Comparison of ENCODE assay signal across 23 cellular contexts in the genomic region with DNA sequence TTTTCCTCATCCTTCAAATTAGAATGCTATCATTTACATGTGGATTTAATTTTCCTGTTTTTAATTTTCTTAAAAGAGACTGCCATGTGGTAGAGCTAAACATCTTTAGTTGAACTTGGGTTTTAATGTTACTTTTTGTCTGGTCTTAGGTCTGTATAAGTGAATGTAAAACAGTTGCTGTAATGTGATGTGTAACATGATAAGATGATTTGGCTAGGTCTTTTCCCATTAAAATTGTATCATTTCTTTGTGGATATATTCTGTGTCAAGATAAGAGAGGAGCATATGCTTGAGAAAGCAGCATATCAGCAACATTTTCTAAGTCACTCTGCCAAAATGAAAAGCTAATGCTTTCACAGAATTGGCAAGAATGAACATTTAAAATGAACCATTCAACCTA. TPM values are rescaled to one million over a fixed set of nuclear protein-coding genes. Genes with fewer than 3 reads are reported as not detected.
DNase-seq lines count a peak whose midpoint lies in the region; ATAC-seq, FAIRE-seq and TF ChIP-seq lines count a peak whose summit lies in the region.
"Had no signal": no experiment of that assay in that cellular context is flagged by ENCODE, and none has a peak within 500 bp of the region (broad histone marks: within the 10 kb centered on the region; RNA-seq: fewer than 3 reads in every experiment).

No MANE protein-coding gene starts in this region.

- peaks cover 17% of the 10 kb centered on the region for H4K20me1 ChIP-seq in Loucy (ENCODE audit: insufficient read depth, low read length, poor library complexity, severe bottlenecking)

- H3K4me1 Mint-ChIP-seq in brain (peaks cover 29% of the 10 kb centered on the region), memory B cell (peaks cover 10% of the 10 kb centered on the region)

- H3K9me3 ChIP-seq in Loucy (ENCODE audit: insufficient read depth, low read depth, low read length) (no peaks in the 10 kb centered on the region), upper lobe of right lung (no peaks in the 10 kb centered on the region)

- TF ChIP-seq CTCF in Loucy (conservative IDR thresholded peaks at IDR 0.05; ENCODE audit: low read length) (no peak), brain (conservative IDR thresholded peaks at IDR 0.05) (no peak), upper lobe of right lung (IDR thresholded peaks at IDR 0.05) (no peak)

- H3K4me2 ChIP-seq in Loucy (ENCODE audit: low read depth, low read length, poor library complexity, severe bottlenecking) = peak overlapping the region; percentile 41

- H3K4me1 ChIP-seq in Loucy (ENCODE audit: insufficient read depth, low read length, poor library complexity, severe bottlenecking) (peaks cover 35% of the 10 kb centered on the region), upper lobe of right lung (no peaks in the 10 kb centered on the region)

- DNase-seq in memory B cell (ENCODE audit: low spot score in 2 of 2) = no peak
- no peak for DNase-seq in NCI-H2081 treated with DMSO at 0.1 percent for 48 hours (lab: John Stamatoyannopoulos, UW)
- no peak for DNase-seq in KG1 (lab: John Stamatoyannopoulos, UW)
- no peak for DNase-seq in upper lobe of right lung
- DNase-seq: ACHN, DMS 273 treated with DMSO at 0.1 percent for 48 hours, GF-D8, KBM-7, NCI-H1436, NCI-H1930, NCI-H2171 treated with DMSO at 0.1 percent for 48 hours, NCI-H446 treated with DMSO at 0.1 percent for 48 hours, T-cell had no signal

- H3K9me2 ChIP-seq in Loucy (replicated peaks; ENCODE audit: low read depth, low read length) = no peaks in the 10 kb centered on the region

- no peak overlapping the region for H3K9ac ChIP-seq in Loucy (ENCODE audit: low read depth, low read length, poor library complexity, severe bottlenecking)

- H3K4me3 Mint-ChIP-seq in brain (peak overlapping the region in 2 of 5 experiments; percentile 15 to 29), memory B cell (no peak overlapping the region)
- H3K4me3 Mint-ChIP-seq: CD14-positive monocyte, T-cell had no signal

- H3K36me3 Mint-ChIP-seq in brain = peaks cover 58% of the 10 kb centered on the region
- peaks cover 35% of the 10 kb centered on the region for H3K36me3 Mint-ChIP-seq in memory B cell

- intact Hi-C loops in upper lobe of right lung (cut with DNase I) = no loop called here

- H3K27me3 ChIP-seq in Loucy (ENCODE audit: insufficient read depth, low read length, poor library complexity, severe bottlenecking) = no peaks in the 10 kb centered on the region
- no peaks in the 10 kb centered on the region for H3K27me3 ChIP-seq in upper lobe of right lung

- H3K27ac Mint-ChIP-seq in brain (peak overlapping the region in 4 of 5 experiments; percentile 8 to 83 (median 29)), memory B cell (peak overlapping the region; percentile 40)
- H3K27ac Mint-ChIP-seq: T-cell had no signal

- H3K9me3 Mint-ChIP-seq in brain (no peaks in the 10 kb centered on the region), memory B cell (no peaks in the 10 kb centered on the region)
- H3K9me3 Mint-ChIP-seq: CD14-positive monocyte, T-cell had no signal

- H3K79me2 ChIP-seq in Loucy (ENCODE audit: insufficient read depth, low read length) = peaks cover 50% of the 10 kb centered on the region

- ATAC-seq in memory B cell (ENCODE audit: low read depth) (no peak), GM21619 (IDR thresholded peaks at IDR 0.05; ENCODE audit: unreplicated experiment) (no peak), upper lobe of right lung (no peak)
- ATAC-seq: HepG2, Right ventricle myocardium inferior, T-cell had no signal

- peak; percentile 8 for FAIRE-seq in G401.6 (lab: Jason Lieb, UNC)
- FAIRE-seq: H1, HepG2, RCC 7860 had no signal

- no peaks in the 10 kb centered on the region for H3F3A ChIP-seq in Loucy (ENCODE audit: low read depth)

- H3K36me3 ChIP-seq in Loucy (ENCODE audit: insufficient read depth, low read length) (peaks cover 43% of the 10 kb centered on the region), upper lobe of right lung (peaks cover 11% of the 10 kb centered on the region)

- H2AFZ ChIP-seq in Loucy (ENCODE audit: low read length) = no peak overlapping the region

- H3K27ac ChIP-seq in upper lobe of right lung = no peak overlapping the region
- H3K27ac ChIP-seq: SK-N-MC had no signal

- H3K27me3 Mint-ChIP-seq in brain (no peaks in the 10 kb centered on the region), memory B cell (no peaks in the 10 kb centered on the region)
- H3K27me3 Mint-ChIP-seq: T-cell had no signal

- no peak overlapping the region for H3K4me3 ChIP-seq in Loucy (ENCODE audit: low read length, poor library complexity, severe bottlenecking)
- H3K4me3 ChIP-seq in upper lobe of right lung = no peak overlapping the region
- H3K4me3 ChIP-seq: SK-N-MC had no signal

RNA-seq across cellular contexts. Expression of a gene that starts 18.5 kb away (rescaled TPM):
- polyA plus RNA-seq in brain (ENCODE audit: insufficient read depth, low read depth, low replicate concordance) = 19.3 TPM
- total RNA-seq in upper lobe of right lung = 92.8 TPM

RNA-seq across cellular contexts. Expression of a gene that starts 18.6 kb away (rescaled TPM):
- polyA plus RNA-seq in brain (ENCODE audit: insufficient read depth, low read depth, low replicate concordance) = 2.5 TPM
- 5.9 TPM for total RNA-seq in upper lobe of right lung
